16 cellular contexts compared by ENCODE assay signal in the genomic region with DNA sequence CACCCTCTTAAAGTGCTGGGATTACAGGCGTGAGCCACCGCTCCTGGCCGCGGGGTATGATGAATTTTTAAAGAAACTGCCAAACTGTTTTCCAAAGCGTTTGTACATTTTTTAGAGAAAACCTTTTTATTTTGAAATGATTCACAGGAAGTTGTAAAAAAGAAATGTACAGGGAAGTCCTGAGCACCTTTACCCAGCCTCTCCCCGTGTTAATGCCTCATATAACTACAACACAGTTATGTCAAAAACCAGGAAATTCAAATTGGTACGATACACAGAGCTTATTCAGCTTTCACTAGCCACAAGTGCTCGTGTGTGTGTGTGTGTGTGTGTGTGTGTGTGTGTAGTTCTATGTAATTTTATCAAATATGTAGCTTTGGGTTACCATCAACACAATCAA. TPM values are rescaled to one million over a fixed set of nuclear protein-coding genes. Genes with fewer than 3 reads are reported as not detected.
A peak's percentile ranks its signal among the peaks of the same experiment; 100 is the strongest.
DNase-seq lines count a peak whose midpoint lies in the region; ATAC-seq, FAIRE-seq and TF ChIP-seq lines count a peak whose summit lies in the region.
"Had no signal": no experiment of that assay in that cellular context is flagged by ENCODE, and none has a peak within 500 bp of the region (broad histone marks: within the 10 kb centered on the region; RNA-seq: fewer than 3 reads in every experiment).

No MANE protein-coding gene starts in this region.

- H2AFZ ChIP-seq in mesenchymal stem cell (ENCODE audit: low read depth, low read length) = no peak overlapping the region
- H2AFZ ChIP-seq: GM23248 had no signal

- no peaks in the 10 kb centered on the region for H3K9me3 ChIP-seq in RWPE2 (ENCODE audit: severe bottlenecking)
- no peaks in the 10 kb centered on the region for H3K9me3 ChIP-seq in mesenchymal stem cell (ENCODE audit: control insufficient read depth, low read length)
- H3K9me3 ChIP-seq: Peyer's patch had no signal

- H3K27me3 ChIP-seq in RWPE2 (ENCODE audit: insufficient read depth, poor library complexity, severe bottlenecking) (no peaks in the 10 kb centered on the region), mesenchymal stem cell (ENCODE audit: control insufficient read depth in 1 of 2, insufficient read depth in 1 of 2, low read length in 2 of 2) (peaks cover 0 to 2% of the 10 kb centered on the region in 2 experiments)
- H3K27me3 ChIP-seq: Peyer's patch had no signal

- no peak overlapping the region for H2BK15ac ChIP-seq in mesenchymal stem cell (ENCODE audit: low read depth, poor library complexity, severe bottlenecking)

- ATAC-seq in RWPE2 (ENCODE audit: low read depth) = peak; percentile 78
- ATAC-seq in GM19452 (IDR thresholded peaks at IDR 0.05; ENCODE audit: unreplicated experiment) = no peak
- ATAC-seq: HCT116 had no signal

- H3K79me1 ChIP-seq in mesenchymal stem cell (replicated peaks; ENCODE audit: low read length, poor library complexity, severe bottlenecking) = no peaks in the 10 kb centered on the region

- H3K14ac ChIP-seq in mesenchymal stem cell (ENCODE audit: low read length in 2 of 2) = no peak overlapping the region

- DNase-seq in AG09309 (ENCODE audit: low read depth) = peak; percentile 7
- no peak for DNase-seq in GM12892 (ENCODE audit: insufficient read length)
- no peak for DNase-seq in RWPE2 (ENCODE audit: low spot score)
- no peak for DNase-seq in mesenchymal stem cell
- DNase-seq in coronary artery (ENCODE audit: low spot score) = no peak
- no peak for DNase-seq in activated CD8-positive, alpha-beta memory T cell treated with anti-CD3 and anti-CD28 coated beads, Interleukin-2, amount 50 U/mL, for 48 hours
- DNase-seq: AML-193; CD4-positive, alpha-beta T cell; NCI-H1048; NCI-H748 treated with DMSO at 0.1 percent for 48 hours; Peyer's patch had no signal

- peak overlapping the region; percentile 26 for H3K9ac ChIP-seq in mesenchymal stem cell (ENCODE audit: low read length)
- H3K9ac ChIP-seq: GM23248 had no signal

- 83% methylated on average over 2 of the region's 8 CpGs for WGBS in mesenchymal stem cell

- FAIRE-seq in GM12892 (lab: Jason Lieb, UNC) = peak; percentile 17
- FAIRE-seq: HTR-8/SVneo had no signal

- no peak overlapping the region for H3K23ac ChIP-seq in mesenchymal stem cell (ENCODE audit: low read length in 2 of 2)

- H4K91ac ChIP-seq in mesenchymal stem cell (ENCODE audit: low read length) = no peak overlapping the region

- no peak overlapping the region for H4K8ac ChIP-seq in mesenchymal stem cell (ENCODE audit: low read length)

- H3K18ac ChIP-seq in mesenchymal stem cell (ENCODE audit: low read depth in 1 of 2, low read length in 2 of 2) = no peak overlapping the region

- H2BK120ac ChIP-seq in mesenchymal stem cell (ENCODE audit: low read depth, low read length) = no peak overlapping the region

- H3K4me1 ChIP-seq in RWPE2 (ENCODE audit: insufficient read depth, poor library complexity, severe bottlenecking) = peaks cover 3% of the 10 kb centered on the region
- no peaks in the 10 kb centered on the region for H3K4me1 ChIP-seq in mesenchymal stem cell (ENCODE audit: control insufficient read depth, insufficient read depth, low read depth, low read length)
- H3K4me1 ChIP-seq: Peyer's patch had no signal

- no peak for TF ChIP-seq POLR2A in GM12892 (IDR thresholded peaks at IDR 0.05; ENCODE audit: low read depth, low read length)

- H2BK5ac ChIP-seq in mesenchymal stem cell (ENCODE audit: low read depth, low read length, poor library complexity, severe bottlenecking) = no peak overlapping the region

- TF ChIP-seq CTCF in AG09309 (IDR thresholded peaks at IDR 0.05; ENCODE audit: control insufficient read depth, insufficient read depth, low read depth, low read length, missing control alignments) (no peak), RWPE2 (IDR thresholded peaks at IDR 0.05; ENCODE audit: poor library complexity, severe bottlenecking) (no peak), coronary artery (IDR thresholded peaks at IDR 0.05) (no peak)

- no peak overlapping the region for H2BK12ac ChIP-seq in mesenchymal stem cell (ENCODE audit: low read length in 2 of 2)

- no peak overlapping the region for H2AK5ac ChIP-seq in mesenchymal stem cell (ENCODE audit: low read length, severe bottlenecking)

- no peaks in the 10 kb centered on the region for H3K36me3 ChIP-seq in RWPE2 (ENCODE audit: low read depth)
- no peaks in the 10 kb centered on the region for H3K36me3 ChIP-seq in mesenchymal stem cell (ENCODE audit: control insufficient read depth in 1 of 2, insufficient read depth in 2 of 2, low read depth in 1 of 2, low read length in 2 of 2)
- H3K36me3 ChIP-seq: Peyer's patch had no signal

- no peak overlapping the region for H3K4me2 ChIP-seq in mesenchymal stem cell (ENCODE audit: low read length, poor library complexity, severe bottlenecking)

- peak overlapping the region; percentile 64 for H3K27ac ChIP-seq in RWPE2 (ENCODE audit: poor library complexity, severe bottlenecking)
- H3K27ac ChIP-seq in mesenchymal stem cell (ENCODE audit: low read length, poor library complexity, severe bottlenecking) = no peak overlapping the region
- no peak overlapping the region for H3K27ac ChIP-seq in coronary artery
- H3K27ac ChIP-seq: GM23248, HL-60, Peyer's patch had no signal

- no peak overlapping the region for H3K4me3 ChIP-seq in AG09309 (ENCODE audit: control insufficient read depth, low read depth, low read length)
- H3K4me3 ChIP-seq in RWPE2 (ENCODE audit: severe bottlenecking) = no peak overlapping the region
- H3K4me3 ChIP-seq in mesenchymal stem cell (ENCODE audit: insufficient read depth in 1 of 2, low read depth in 1 of 2, low read length in 2 of 2) = no peak overlapping the region
- no peak overlapping the region for H3K4me3 ChIP-seq in coronary artery
- H3K4me3 ChIP-seq: GM23248, Peyer's patch had no signal

- no peak overlapping the region for H3K4ac ChIP-seq in mesenchymal stem cell (ENCODE audit: low read depth in 1 of 2, low read length in 2 of 2)

RNA-seq across cellular contexts. Expression of a gene that starts 7.0 kb away (rescaled TPM):
- polyA plus RNA-seq in GM12892 (2012; ENCODE audit: missing spikeins) = 42.4 TPM
- polyA plus RNA-seq in mesenchymal stem cell (2013, experiment 1 of 2) = 12.1 TPM
- 10.7 TPM for polyA plus RNA-seq in mesenchymal stem cell (2013, experiment 2 of 2)

RNA-seq across cellular contexts. Expression of a gene that starts 18.0 kb away (rescaled TPM):
- not detected for polyA plus RNA-seq in GM12892 (2012; ENCODE audit: missing spikeins)
- not detected for polyA plus RNA-seq in mesenchymal stem cell (2013, experiment 1 of 2)
- polyA plus RNA-seq in mesenchymal stem cell (2013, experiment 2 of 2) = not detected
- polyA plus RNA-seq: GM23248 had no signal
